In the genomic region with DNA sequence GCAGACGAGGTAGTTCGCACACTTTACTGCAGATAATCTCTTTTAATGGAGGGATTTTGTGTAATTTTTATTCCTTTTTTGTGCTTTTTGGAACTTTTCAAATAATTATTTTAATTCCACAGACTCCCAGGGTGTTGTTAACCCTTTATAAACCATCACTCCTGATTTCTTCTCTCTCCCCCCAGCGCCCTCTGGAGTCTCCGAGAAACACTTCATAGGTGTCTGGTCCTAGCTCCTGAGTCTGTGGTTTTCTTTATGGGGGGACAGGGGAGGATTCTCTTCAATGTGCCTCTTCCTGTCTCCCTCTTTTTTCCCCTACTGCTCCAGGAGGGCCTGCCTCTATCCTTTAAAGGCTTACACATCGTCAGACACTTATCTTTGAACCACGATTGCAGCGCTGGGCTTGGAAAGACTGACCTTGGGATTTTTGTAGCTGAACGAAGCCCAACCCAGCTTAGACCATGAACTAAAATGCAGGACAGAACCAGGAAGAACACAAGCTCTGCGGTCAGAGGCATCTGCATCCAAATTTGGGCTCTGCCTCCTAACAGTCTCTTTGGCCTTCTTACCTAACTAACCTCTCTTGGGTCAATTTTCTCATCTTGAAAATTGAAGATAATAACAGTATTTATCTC, we compare ENCODE assay signal across 1 cellular context.
TF ChIP-seq lines count a peak whose summit lies in the region.

No MANE protein-coding gene starts in this region.

TF ChIP-seq in H1, 55 proteins besides CTCF, POLR2A, EP300 and RAD21:
- TF ChIP-seq, protein P1, sequence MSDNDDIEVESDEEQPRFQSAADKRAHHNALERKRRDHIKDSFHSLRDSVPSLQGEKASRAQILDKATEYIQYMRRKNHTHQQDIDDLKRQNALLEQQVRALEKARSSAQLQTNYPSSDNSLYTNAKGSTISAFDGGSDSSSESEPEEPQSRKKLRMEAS (IDR thresholded peaks at IDR 0.05), result 0 out of 2 replicates have a peak, but pooled peaks have one; percentile 26
- no peak for TF ChIP-seq SP4 (IDR thresholded peaks at IDR 0.05; ENCODE audit: low read length)
- TF ChIP-seq TAF1 (IDR thresholded peaks at IDR 0.05; ENCODE audit: low read depth, low read length), result no peak
- no peak for TF ChIP-seq CHD2 (IDR thresholded peaks at IDR 0.05; ENCODE audit: low read length)
- no peak for TF ChIP-seq EZH2 (IDR thresholded peaks at IDR 0.05; ENCODE audit: low read depth, low read length, severe bottlenecking)
